24 cellular contexts compared by ENCODE assay signal in genomic region chr10:44743539-44743938, GRCh38.
"Had no signal": no experiment of that assay in that cellular context is flagged by ENCODE, and none has a peak within 500 bp of the region (broad histone marks: within the 10 kb centered on the region; RNA-seq: fewer than 3 reads in every experiment).

No MANE protein-coding gene starts in this region.

- H3K4me2 ChIP-seq: neural progenitor cell had no signal

- H3K9ac ChIP-seq: neural progenitor cell, parathyroid adenoma had no signal

- H3K27me3 ChIP-seq: neural progenitor cell, ovary, right lobe of liver, sigmoid colon, stomach, thyroid gland, tibial nerve, upper lobe of right lung, uterus had no signal

- FAIRE-seq: small intestine had no signal

- ATAC-seq: natural killer cell; psoas muscle; right cardiac atrium; right lobe of liver; stimulated activated effector memory CD8-positive, alpha-beta T cell treated with anti-CD3 and anti-CD28 coated beads, Interleukin-12 subunit alpha, Interleukin-12 subunit beta, amount 100 ng/mL, for 72 hours; stimulated activated naive B cell treated with anti-CD40 and anti-IgM and Interleukin-4, amounts not matched to agents 10 μg/mL and 1 μg/mL and 100 μg/mL, for 72 hours; upper lobe of right lung had no signal

- H3K79me2 ChIP-seq: parathyroid adenoma had no signal

- H2AFZ ChIP-seq: neural progenitor cell, parathyroid adenoma had no signal

- H3K9me3 ChIP-seq: ovary, psoas muscle, right lobe of liver, sigmoid colon, thyroid gland, upper lobe of right lung, uterus had no signal

- H3K4me3 ChIP-seq: neural progenitor cell, ovary, psoas muscle, right lobe of liver, sigmoid colon, stomach, thoracic aorta, thyroid gland, tibial nerve, upper lobe of right lung, uterus had no signal

- H3K4me1 ChIP-seq: neural progenitor cell, parathyroid adenoma, psoas muscle, right lobe of liver, stomach, thyroid gland, tibial nerve, upper lobe of right lung, uterus had no signal

- H3K36me3 ChIP-seq: neural progenitor cell, ovary, right lobe of liver, sigmoid colon, stomach, thoracic aorta, thyroid gland, tibial nerve, upper lobe of right lung, uterus had no signal

- H3K27ac ChIP-seq: neural progenitor cell, ovary, parathyroid adenoma, psoas muscle, right lobe of liver, sigmoid colon, stomach, thoracic aorta, thyroid gland, tibial nerve, upper lobe of right lung, uterus had no signal

- DNase-seq: natural killer cell; occipital lobe; ovary; posterior cingulate gyrus; psoas muscle; right cardiac atrium; right lobe of liver; sigmoid colon; small intestine; stimulated activated CD4-positive, alpha-beta T cell treated with anti-CD3 and anti-CD28 coated beads, Interleukin-15, amount 100 ng/mL, for 24 hours; stimulated activated CD4-positive, alpha-beta T cell treated with anti-CD3 and anti-CD28 coated beads, Interleukin-2, amount 100 ng/mL, for 24 hours; stimulated activated CD4-positive, alpha-beta T cell treated with anti-CD3 and anti-CD28 coated beads, Interleukin-2, amount 100 ng/mL, for 48 hours; stimulated activated CD4-positive, alpha-beta T cell treated with anti-CD3 and anti-CD28 coated beads, Interleukin-4, amount 100 ng/mL, for 24 hours; stimulated activated naive B cell treated with anti-CD40 and anti-IgM and Interleukin-4, amounts not matched to agents 10 μg/mL and 1 μg/mL and 100 μg/mL, for 72 hours; stimulated activated naive CD4-positive, alpha-beta T cell treated with Interleukin-2 at 50 U/mL for 16 hours; stomach; thyroid gland; upper lobe of right lung; uterus had no signal
